In the genomic region with DNA sequence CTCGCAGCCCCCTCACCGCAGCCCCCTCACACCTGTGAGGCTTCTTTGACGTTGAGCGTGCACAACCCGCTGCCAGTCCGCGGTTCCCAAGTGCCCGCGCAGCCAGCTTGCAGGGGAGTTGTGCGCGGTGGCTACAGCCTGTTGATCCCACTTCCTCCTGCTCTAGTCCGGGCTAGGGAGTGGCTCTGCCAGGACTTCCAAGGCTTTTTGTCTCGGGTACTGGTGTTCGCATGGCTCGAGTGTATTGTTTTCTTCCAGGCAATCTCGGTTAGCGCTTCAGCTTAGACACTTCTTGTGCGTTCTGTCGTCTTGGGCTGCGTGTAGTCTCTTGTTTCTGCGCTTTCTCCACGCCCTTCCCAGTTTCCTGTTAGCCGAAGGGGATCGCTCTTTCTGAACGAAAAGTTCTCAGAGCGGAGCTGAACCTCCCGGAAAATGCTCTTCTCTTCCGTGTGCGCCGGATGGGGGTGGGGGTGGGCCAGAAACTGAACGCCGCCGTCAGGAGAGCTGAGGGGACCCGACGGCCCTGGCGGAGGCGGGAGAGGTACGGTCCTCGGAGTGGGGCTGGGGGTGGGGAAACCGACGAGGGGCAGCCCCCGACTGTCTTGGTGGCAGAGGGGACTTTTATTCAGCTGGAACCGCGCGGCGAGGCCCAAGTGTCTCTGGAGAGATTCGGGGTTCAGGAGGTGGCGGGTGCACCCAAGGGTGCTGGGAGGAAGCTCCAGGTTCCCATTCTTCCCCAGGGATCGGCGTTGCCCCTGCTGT, we compare ENCODE assay signal across 8 cellular contexts. TPM values are rescaled to one million over a fixed set of nuclear protein-coding genes. Genes with fewer than 3 reads are reported as not detected.
A peak's percentile ranks its signal among the peaks of the same experiment; 100 is the strongest.
DNase-seq lines count a peak whose midpoint lies in the region; ATAC-seq and TF ChIP-seq lines count a peak whose summit lies in the region.

No MANE protein-coding gene starts in this region.

- no peak for TF ChIP-seq CTCF in Peyer's patch (IDR thresholded peaks at IDR 0.05)
- no peak for TF ChIP-seq CTCF in prostate gland (IDR thresholded peaks at IDR 0.05)

- H3K4me2 ChIP-seq in BLaER1 treated with 17β-estradiol and CSF1 and Interleukin-3, amounts not matched to agents 10 nM and 100 nM: peak overlapping the region; percentile 78 to 98 (median 93)

- peaks cover 4 to 40% (median 35%) of the 10 kb centered on the region in 11 experiments; a peak in 21 of 22 replicates for H3K27me3 ChIP-seq in BLaER1 treated with 17β-estradiol and CSF1 and Interleukin-3, amounts not matched to agents 10 nM and 100 nM
- H3K27me3 ChIP-seq in Peyer's patch (no peaks in the 10 kb centered on the region), right cardiac atrium (ENCODE audit: control insufficient read depth, insufficient read depth) (no peaks in the 10 kb centered on the region), prostate gland (replicated peaks; ENCODE audit: insufficient read depth) (no peaks in the 10 kb centered on the region)

- WGBS in right cardiac atrium: 1% methylated on average over 50 of the region's 50 CpGs
- WGBS in prostate gland: under 1% methylated on average over 50 of the region's 50 CpGs

- peak overlapping the region; percentile 77 to 99 (median 94) for H3K4me3 ChIP-seq in BLaER1 treated with 17β-estradiol and CSF1 and Interleukin-3, amounts not matched to agents 10 nM and 100 nM
- H3K4me3 ChIP-seq in Peyer's patch (peak overlapping the region; percentile 76 to 99 (median 82)), right cardiac atrium (ENCODE audit: low read length) (peak overlapping the region; percentile 65), prostate gland (peak overlapping the region; percentile 73 to 91)

- peaks cover 11 to 37% (median 27%) of the 10 kb centered on the region in 10 experiments for H3K4me1 ChIP-seq in BLaER1 treated with 17β-estradiol and CSF1 and Interleukin-3, amounts not matched to agents 10 nM and 100 nM
- peaks cover 0 to 4% (median 0%) of the 10 kb centered on the region in 4 donors for H3K4me1 ChIP-seq in Peyer's patch
- H3K4me1 ChIP-seq in right cardiac atrium (ENCODE audit: control insufficient read depth, insufficient read depth, low read length): peaks cover 3% of the 10 kb centered on the region
- H3K4me1 ChIP-seq in prostate gland (replicated peaks): no peaks in the 10 kb centered on the region

- peak in 2 of 3 donors; percentile 70 to 75 for DNase-seq in Peyer's patch
- peak; percentile 42 for DNase-seq in amniotic stem cell (lab: John Stamatoyannopoulos, UW)
- peak; percentile 30 to 74 (median 65) for DNase-seq in right cardiac atrium
- peak; percentile 40 for DNase-seq in prostate gland (ENCODE audit: low spot score)
- no peak for DNase-seq in NCI-H1436 treated with DMSO at 0.1 percent for 48 hours (lab: John Stamatoyannopoulos, UW)

- peak overlapping the region; percentile 79 to 92 (median 81) for H3K9ac ChIP-seq in BLaER1 treated with 17β-estradiol and CSF1 and Interleukin-3, amounts not matched to agents 10 nM and 100 nM

- peaks cover 0 to 31% (median 12%) of the 10 kb centered on the region in 11 experiments; a peak in 10 of 22 replicates for H3K36me3 ChIP-seq in BLaER1 treated with 17β-estradiol and CSF1 and Interleukin-3, amounts not matched to agents 10 nM and 100 nM
- H3K36me3 ChIP-seq in Peyer's patch: no peaks in the 10 kb centered on the region
- H3K36me3 ChIP-seq in prostate gland: no peaks in the 10 kb centered on the region

- ATAC-seq in GM19035 (IDR thresholded peaks at IDR 0.05; ENCODE audit: unreplicated experiment) (peak; percentile 29), HG03442 (IDR thresholded peaks at IDR 0.05; ENCODE audit: unreplicated experiment) (peak; percentile 26), right cardiac atrium (peak; percentile 47 to 62)

- TF ChIP-seq POLR2A in Peyer's patch (IDR thresholded peaks at IDR 0.05) (peak; percentile 43 to 52), prostate gland (IDR thresholded peaks at IDR 0.05) (peak; percentile 10)

- intact Hi-C loops in right cardiac atrium (cut with DNase I): loop anchor here in 1 of 4 donors (10.0 kb wide), 1 partner anchor 143 kb away; no protein-coding TSS in a partner anchor
- intact Hi-C loops in prostate gland (cut with DNase I): loop anchor here (5.0 kb wide), 1 partner anchor 85 kb away; the partner anchor contains the start of gene VWA8

- H4K20me1 ChIP-seq in BLaER1 treated with 17β-estradiol and CSF1 and Interleukin-3, amounts not matched to agents 10 nM and 100 nM: peaks cover 0 to 98% (median 84%) of the 10 kb centered on the region in 11 experiments; a peak in 19 of 22 replicates

- H3K27ac ChIP-seq in BLaER1 treated with 17β-estradiol and CSF1 and Interleukin-3, amounts not matched to agents 10 nM and 100 nM: peak overlapping the region in 10 of 11 experiments; percentile 65 to 84 (median 76); a peak in 20 of 22 replicates
- H3K27ac ChIP-seq in Peyer's patch (peak overlapping the region; percentile 76 to 94 (median 82)), right cardiac atrium (ENCODE audit: low read length) (peak overlapping the region; percentile 82), prostate gland (peak overlapping the region; percentile 89)

- H3K9me3 ChIP-seq in BLaER1 treated with 17β-estradiol and CSF1 and Interleukin-3, amounts not matched to agents 10 nM and 100 nM (replicated peaks in 1 of 11): no peaks in the 10 kb centered on the region
- no peaks in the 10 kb centered on the region for H3K9me3 ChIP-seq in Peyer's patch
- H3K9me3 ChIP-seq in right cardiac atrium (ENCODE audit: control insufficient read depth, low read length): no peaks in the 10 kb centered on the region
- no peaks in the 10 kb centered on the region for H3K9me3 ChIP-seq in prostate gland

RNA-seq across cellular contexts. Expression of gene DGKH, which starts 0.7 kb away (rescaled TPM):
- 10 to 100 TPM in 3 of 4 donors, 1 to 10 TPM in 1; 9.5 to 30.5 (median 18.8) TPM for total RNA-seq in Peyer's patch
- 10 to 100 TPM in 1 of 4 donors, 1 to 10 TPM in 3; 3.9 to 12.1 (median 6.5) TPM for total RNA-seq in right cardiac atrium
- 2.0 TPM for polyA plus RNA-seq in right cardiac atrium
- total RNA-seq in prostate gland: 1 to 10 TPM; 4.6 to 8.9 TPM
